1 cellular context compared by ENCODE assay signal in the genomic region with DNA sequence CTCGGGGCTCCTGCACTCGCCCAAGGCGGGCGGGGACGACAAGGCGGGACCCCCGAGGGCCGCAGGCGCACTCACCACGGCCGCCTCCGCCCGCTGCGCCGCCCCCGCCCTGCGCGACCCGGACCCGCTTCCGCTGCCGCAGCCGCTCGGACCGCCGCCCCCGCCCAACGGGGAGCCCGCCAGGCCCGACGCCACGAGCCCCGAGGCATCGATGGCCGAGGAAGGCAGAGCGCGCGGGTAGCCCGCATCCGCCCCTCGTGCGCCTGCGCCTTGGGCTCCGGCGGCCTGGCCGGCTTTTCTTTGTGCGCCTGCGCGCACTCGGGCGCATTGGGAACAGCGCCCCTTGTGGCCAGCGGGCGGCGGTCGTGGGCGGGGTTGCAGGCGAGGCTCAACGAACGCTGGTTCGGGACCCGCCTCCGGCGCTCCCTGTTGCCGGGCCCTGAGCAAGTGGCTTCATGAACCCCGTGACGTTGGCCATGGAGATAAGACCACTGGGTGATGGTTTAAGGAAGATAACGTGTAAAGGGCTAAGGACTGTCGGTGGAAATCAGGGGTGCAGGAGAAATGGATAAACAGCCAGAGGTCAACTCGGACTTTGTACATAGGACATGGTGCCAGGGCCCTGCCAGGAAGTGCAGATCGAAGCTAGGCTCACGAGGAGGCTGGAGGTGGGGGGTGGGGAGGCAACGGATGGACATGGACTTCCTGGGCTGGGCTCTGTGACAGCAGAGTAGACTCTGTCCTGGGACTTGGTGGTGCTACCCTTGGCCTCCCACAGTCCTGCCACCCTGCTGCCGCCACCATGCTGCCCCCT.
TF ChIP-seq lines count a peak whose summit lies in the region.

A gene (plus strand): TSS at position 725 of the 814 bp plus-strand sequence. CDS start 78 bp downstream, at position 803.
A gene with protein sequence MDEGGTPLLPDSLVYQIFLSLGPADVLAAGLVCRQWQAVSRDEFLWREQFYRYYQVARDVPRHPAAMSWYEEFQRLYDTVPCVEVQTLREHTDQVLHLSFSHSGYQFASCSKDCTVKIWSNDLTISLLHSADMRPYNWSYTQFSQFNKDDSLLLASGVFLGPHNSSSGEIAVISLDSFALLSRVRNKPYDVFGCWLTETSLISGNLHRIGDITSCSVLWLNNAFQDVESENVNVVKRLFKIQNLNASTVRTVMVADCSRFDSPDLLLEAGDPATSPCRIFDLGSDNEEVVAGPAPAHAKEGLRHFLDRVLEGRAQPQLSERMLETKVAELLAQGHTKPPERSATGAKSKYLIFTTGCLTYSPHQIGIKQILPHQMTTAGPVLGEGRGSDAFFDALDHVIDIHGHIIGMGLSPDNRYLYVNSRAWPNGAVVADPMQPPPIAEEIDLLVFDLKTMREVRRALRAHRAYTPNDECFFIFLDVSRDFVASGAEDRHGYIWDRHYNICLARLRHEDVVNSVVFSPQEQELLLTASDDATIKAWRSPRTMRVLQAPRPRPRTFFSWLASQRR (minus strand): TSS at position 220 of the 814 bp plus-strand sequence. CDS start 655 bp downstream, outside the sequence.

TF ChIP-seq in HepG2, 621 proteins besides CTCF, POLR2A, EP300 and RAD21 (continued from another document and continues in another):
- TF ChIP-seq, protein P1, sequence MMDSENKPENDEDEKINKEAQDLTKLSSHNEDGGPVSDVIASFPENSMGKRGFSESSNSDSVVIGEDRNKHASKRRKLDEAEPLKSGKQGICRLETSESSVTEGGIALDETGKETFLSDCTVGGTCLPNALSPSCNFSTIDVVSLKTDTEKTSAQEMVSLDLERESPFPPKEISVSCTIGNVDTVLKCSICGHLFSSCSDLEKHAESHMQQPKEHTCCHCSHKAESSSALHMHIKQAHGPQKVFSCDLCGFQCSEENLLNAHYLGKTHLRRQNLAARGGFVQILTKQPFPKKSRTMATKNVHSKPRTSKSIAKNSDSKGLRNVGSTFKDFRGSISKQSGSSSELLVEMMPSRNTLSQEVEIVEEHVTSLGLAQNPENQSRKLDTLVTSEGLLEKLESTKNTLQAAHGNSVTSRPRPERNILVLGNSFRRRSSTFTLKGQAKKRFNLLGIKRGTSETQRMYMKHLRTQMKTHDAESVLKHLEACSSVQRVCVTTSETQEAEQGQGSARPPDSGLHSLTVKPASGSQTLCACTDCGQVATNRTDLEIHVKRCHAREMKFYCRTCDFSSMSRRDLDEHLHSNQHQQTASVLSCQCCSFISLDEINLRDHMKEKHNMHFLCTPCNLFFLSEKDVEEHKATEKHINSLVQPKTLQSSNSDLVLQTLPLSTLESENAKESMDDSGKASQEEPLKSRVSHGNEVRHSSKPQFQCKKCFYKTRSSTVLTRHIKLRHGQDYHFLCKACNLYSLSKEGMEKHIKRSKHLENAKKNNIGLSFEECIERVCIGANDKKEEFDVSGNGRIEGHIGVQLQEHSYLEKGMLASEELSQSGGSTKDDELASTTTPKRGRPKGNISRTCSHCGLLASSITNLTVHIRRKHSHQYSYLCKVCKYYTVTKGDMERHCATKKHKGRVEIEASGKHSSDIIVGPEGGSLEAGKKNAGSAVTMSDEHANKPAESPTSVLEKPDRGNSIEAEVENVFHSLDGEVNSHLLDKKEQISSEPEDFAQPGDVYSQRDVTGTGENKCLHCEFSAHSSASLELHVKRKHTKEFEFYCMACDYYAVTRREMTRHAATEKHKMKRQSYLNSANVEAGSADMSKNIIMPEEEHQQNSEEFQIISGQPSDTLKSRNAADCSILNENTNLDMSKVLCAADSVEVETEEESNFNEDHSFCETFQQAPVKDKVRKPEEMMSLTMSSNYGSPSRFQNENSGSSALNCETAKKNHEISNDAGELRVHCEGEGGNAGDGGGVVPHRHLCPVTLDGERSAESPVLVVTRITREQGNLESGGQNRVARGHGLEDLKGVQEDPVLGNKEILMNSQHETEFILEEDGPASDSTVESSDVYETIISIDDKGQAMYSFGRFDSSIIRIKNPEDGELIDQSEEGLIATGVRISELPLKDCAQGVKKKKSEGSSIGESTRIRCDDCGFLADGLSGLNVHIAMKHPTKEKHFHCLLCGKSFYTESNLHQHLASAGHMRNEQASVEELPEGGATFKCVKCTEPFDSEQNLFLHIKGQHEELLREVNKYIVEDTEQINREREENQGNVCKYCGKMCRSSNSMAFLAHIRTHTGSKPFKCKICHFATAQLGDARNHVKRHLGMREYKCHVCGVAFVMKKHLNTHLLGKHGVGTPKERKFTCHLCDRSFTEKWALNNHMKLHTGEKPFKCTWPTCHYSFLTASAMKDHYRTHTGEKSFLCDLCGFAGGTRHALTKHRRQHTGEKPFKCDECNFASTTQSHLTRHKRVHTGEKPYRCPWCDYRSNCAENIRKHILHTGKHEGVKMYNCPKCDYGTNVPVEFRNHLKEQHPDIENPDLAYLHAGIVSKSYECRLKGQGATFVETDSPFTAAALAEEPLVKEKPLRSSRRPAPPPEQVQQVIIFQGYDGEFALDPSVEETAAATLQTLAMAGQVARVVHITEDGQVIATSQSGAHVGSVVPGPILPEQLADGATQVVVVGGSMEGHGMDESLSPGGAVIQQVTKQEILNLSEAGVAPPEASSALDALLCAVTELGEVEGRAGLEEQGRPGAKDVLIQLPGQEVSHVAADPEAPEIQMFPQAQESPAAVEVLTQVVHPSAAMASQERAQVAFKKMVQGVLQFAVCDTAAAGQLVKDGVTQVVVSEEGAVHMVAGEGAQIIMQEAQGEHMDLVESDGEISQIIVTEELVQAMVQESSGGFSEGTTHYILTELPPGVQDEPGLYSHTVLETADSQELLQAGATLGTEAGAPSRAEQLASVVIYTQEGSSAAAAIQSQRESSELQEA (CRISPR knock-in tag; IDR thresholded peaks at IDR 0.05; ENCODE audit: not compliant biosample characterization), result peak; percentile 8
- peak; percentile 71 for TF ChIP-seq ZNF747 (CRISPR knock-in tag; IDR thresholded peaks at IDR 0.05; ENCODE audit: borderline replicate concordance)
- TF ChIP-seq FOSL2 (CRISPR knock-in tag; IDR thresholded peaks at IDR 0.05), result peak; percentile 36; the same call in 1 of the 2 replicates
- TF ChIP-seq IKZF4 (CRISPR knock-in tag; IDR thresholded peaks at IDR 0.05; ENCODE audit: borderline replicate concordance, low read depth, not compliant biosample characterization), result peak; percentile 30
- TF ChIP-seq KDM2A (CRISPR knock-in tag; IDR thresholded peaks at IDR 0.05; ENCODE audit: borderline replicate concordance, low read depth), result peak; percentile 65
- TF ChIP-seq HDAC1 (CRISPR knock-in tag; IDR thresholded peaks at IDR 0.05), result peak; percentile 83
- no peak for TF ChIP-seq ISX (CRISPR knock-in tag; conservative IDR thresholded peaks at IDR 0.05)
- TF ChIP-seq SP5 (CRISPR knock-in tag; IDR thresholded peaks at IDR 0.05; ENCODE audit: borderline replicate concordance, low read depth), result peak; percentile 83; the same call in 1 of the 2 replicates
- TF ChIP-seq SP4 (CRISPR knock-in tag; IDR thresholded peaks at IDR 0.05), result peak; percentile 87
- peak; percentile 55; the same call in 1 of the 2 replicates for TF ChIP-seq ZKSCAN8 (CRISPR knock-in tag; IDR thresholded peaks at IDR 0.05; ENCODE audit: borderline replicate concordance)
- TF ChIP-seq NFIB (CRISPR knock-in tag; IDR thresholded peaks at IDR 0.05; ENCODE audit: borderline replicate concordance), result no peak
- TF ChIP-seq JUN (CRISPR knock-in tag; IDR thresholded peaks at IDR 0.05), result peak; percentile 48; the same call in 1 of the 2 replicates
- peak; percentile 83 for TF ChIP-seq TBX2 (CRISPR knock-in tag; IDR thresholded peaks at IDR 0.05; ENCODE audit: borderline replicate concordance)
- 0 out of 2 replicates have a peak, but pooled peaks have one; percentile 8 for TF ChIP-seq ZNF510 (CRISPR knock-in tag; IDR thresholded peaks at IDR 0.05; ENCODE audit: low read depth)
- TF ChIP-seq, protein P2, sequence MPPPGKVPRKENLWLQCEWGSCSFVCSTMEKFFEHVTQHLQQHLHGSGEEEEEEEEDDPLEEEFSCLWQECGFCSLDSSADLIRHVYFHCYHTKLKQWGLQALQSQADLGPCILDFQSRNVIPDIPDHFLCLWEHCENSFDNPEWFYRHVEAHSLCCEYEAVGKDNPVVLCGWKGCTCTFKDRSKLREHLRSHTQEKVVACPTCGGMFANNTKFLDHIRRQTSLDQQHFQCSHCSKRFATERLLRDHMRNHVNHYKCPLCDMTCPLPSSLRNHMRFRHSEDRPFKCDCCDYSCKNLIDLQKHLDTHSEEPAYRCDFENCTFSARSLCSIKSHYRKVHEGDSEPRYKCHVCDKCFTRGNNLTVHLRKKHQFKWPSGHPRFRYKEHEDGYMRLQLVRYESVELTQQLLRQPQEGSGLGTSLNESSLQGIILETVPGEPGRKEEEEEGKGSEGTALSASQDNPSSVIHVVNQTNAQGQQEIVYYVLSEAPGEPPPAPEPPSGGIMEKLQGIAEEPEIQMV (CRISPR knock-in tag; IDR thresholded peaks at IDR 0.05; ENCODE audit: low read depth), result no peak
- TF ChIP-seq ELF1 (CRISPR knock-in tag; IDR thresholded peaks at IDR 0.05), result 0 out of 2 replicates have a peak, but pooled peaks have one; percentile 11
- TF ChIP-seq ZNF230 (CRISPR knock-in tag; IDR thresholded peaks at IDR 0.05), result 0 out of 2 replicates have a peak, but pooled peaks have one; percentile 58
- TF ChIP-seq HMGA1 (CRISPR knock-in tag; conservative IDR thresholded peaks at IDR 0.05), result no peak
- peak; percentile 91; the same call in 1 of the 2 replicates for TF ChIP-seq NCOR1 (IDR thresholded peaks at IDR 0.05; ENCODE audit: borderline replicate concordance, low read length)
- peak; percentile 90 for TF ChIP-seq ZNF543 (CRISPR knock-in tag; IDR thresholded peaks at IDR 0.05)
- peak; percentile 78; the same call in 1 of the 2 replicates for TF ChIP-seq ZNF749 (CRISPR knock-in tag; IDR thresholded peaks at IDR 0.05; ENCODE audit: borderline replicate concordance)
- TF ChIP-seq, protein P3, sequence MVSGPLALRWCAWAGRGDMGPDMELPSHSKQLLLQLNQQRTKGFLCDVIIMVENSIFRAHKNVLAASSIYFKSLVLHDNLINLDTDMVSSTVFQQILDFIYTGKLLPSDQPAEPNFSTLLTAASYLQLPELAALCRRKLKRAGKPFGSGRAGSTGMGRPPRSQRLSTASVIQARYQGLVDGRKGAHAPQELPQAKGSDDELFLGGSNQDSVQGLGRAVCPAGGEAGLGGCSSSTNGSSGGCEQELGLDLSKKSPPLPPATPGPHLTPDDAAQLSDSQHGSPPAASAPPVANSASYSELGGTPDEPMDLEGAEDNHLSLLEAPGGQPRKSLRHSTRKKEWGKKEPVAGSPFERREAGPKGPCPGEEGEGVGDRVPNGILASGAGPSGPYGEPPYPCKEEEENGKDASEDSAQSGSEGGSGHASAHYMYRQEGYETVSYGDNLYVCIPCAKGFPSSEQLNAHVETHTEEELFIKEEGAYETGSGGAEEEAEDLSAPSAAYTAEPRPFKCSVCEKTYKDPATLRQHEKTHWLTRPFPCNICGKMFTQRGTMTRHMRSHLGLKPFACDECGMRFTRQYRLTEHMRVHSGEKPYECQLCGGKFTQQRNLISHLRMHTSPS (CRISPR knock-in tag; IDR thresholded peaks at IDR 0.05; ENCODE audit: low read depth), result peak; percentile 63; the same call in 1 of the 2 replicates
- TF ChIP-seq, protein P4, sequence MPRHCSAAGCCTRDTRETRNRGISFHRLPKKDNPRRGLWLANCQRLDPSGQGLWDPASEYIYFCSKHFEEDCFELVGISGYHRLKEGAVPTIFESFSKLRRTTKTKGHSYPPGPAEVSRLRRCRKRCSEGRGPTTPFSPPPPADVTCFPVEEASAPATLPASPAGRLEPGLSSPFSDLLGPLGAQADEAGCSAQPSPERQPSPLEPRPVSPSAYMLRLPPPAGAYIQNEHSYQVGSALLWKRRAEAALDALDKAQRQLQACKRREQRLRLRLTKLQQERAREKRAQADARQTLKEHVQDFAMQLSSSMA (CRISPR knock-in tag; IDR thresholded peaks at IDR 0.05), result 0 out of 2 replicates have a peak, but pooled peaks have one; percentile 39
- TF ChIP-seq ZNF772 (CRISPR knock-in tag; IDR thresholded peaks at IDR 0.05), result peak; percentile 74; the same call in 1 of the 2 replicates
- TF ChIP-seq, protein P5, sequence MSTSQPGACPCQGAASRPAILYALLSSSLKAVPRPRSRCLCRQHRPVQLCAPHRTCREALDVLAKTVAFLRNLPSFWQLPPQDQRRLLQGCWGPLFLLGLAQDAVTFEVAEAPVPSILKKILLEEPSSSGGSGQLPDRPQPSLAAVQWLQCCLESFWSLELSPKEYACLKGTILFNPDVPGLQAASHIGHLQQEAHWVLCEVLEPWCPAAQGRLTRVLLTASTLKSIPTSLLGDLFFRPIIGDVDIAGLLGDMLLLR (CRISPR knock-in tag; IDR thresholded peaks at IDR 0.05), result peak; percentile 47
- TF ChIP-seq KDM3A (CRISPR knock-in tag; IDR thresholded peaks at IDR 0.05; ENCODE audit: low read depth), result 0 out of 2 replicates have a peak, but pooled peaks have one; percentile 44
- no peak for TF ChIP-seq ZNF75D (CRISPR knock-in tag; IDR thresholded peaks at IDR 0.05; ENCODE audit: borderline replicate concordance)
- no peak for TF ChIP-seq GABPA (IDR thresholded peaks at IDR 0.05; ENCODE audit: low read depth, low read length)
- TF ChIP-seq GABPA (CRISPR knock-in tag; IDR thresholded peaks at IDR 0.05; ENCODE audit: low read depth), result no peak
- TF ChIP-seq, protein P6, sequence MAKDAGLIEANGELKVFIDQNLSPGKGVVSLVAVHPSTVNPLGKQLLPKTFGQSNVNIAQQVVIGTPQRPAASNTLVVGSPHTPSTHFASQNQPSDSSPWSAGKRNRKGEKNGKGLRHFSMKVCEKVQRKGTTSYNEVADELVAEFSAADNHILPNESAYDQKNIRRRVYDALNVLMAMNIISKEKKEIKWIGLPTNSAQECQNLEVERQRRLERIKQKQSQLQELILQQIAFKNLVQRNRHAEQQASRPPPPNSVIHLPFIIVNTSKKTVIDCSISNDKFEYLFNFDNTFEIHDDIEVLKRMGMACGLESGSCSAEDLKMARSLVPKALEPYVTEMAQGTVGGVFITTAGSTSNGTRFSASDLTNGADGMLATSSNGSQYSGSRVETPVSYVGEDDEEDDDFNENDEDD (CRISPR knock-in tag; IDR thresholded peaks at IDR 0.05; ENCODE audit: borderline replicate concordance), result peak; percentile 47; the same call in 1 of the 2 replicates
